Comparison of ENCODE assay signal across 12 cellular contexts in genomic region chr2:169735623-169736022, GRCh38. TPM values are rescaled to one million over a fixed set of nuclear protein-coding genes. Genes with fewer than 3 reads are reported as not detected.
A peak's percentile ranks its signal among the peaks of the same experiment; 100 is the strongest.
DNase-seq lines count a peak whose midpoint lies in the region; FAIRE-seq and TF ChIP-seq lines count a peak whose summit lies in the region.
"Had no signal": no experiment of that assay in that cellular context is flagged by ENCODE, and none has a peak within 500 bp of the region (broad histone marks: within the 10 kb centered on the region; RNA-seq: fewer than 3 reads in every experiment).

No MANE protein-coding gene starts in this region.

- H3K4me2 ChIP-seq in OCI-LY3 (ENCODE audit: low read length) (peak overlapping the region; percentile 71), endothelial cell of umbilical vein (ENCODE audit: insufficient read depth, low read length) (no peak overlapping the region)

- H3K27me3 ChIP-seq in OCI-LY3 (ENCODE audit: low read depth, low read length) (no peaks in the 10 kb centered on the region), endothelial cell of umbilical vein (ENCODE audit: control insufficient read depth in 2 of 2, insufficient read depth in 2 of 2, low read length in 2 of 2) (peaks cover 0 to 1% of the 10 kb centered on the region in 2 experiments), sigmoid colon (no peaks in the 10 kb centered on the region), colonic mucosa (no peaks in the 10 kb centered on the region)
- peaks cover 14% of the 10 kb centered on the region for H3K27me3 ChIP-seq in effector memory CD4-positive, alpha-beta T cell (replicated peaks; ENCODE audit: control insufficient read depth, insufficient read depth, low read length, poor library complexity, severe bottlenecking)

- H3K27ac ChIP-seq in OCI-LY3 (ENCODE audit: low read length) (no peak overlapping the region), endothelial cell of umbilical vein (ENCODE audit: insufficient read depth, low read depth, low read length) (no peak overlapping the region), sigmoid colon (peak overlapping the region in 3 of 4 donors; percentile 79 to 86 (median 82)), colonic mucosa (no peak overlapping the region)
- no peak overlapping the region for H3K27ac ChIP-seq in effector memory CD4-positive, alpha-beta T cell (ENCODE audit: insufficient read depth, low read length, poor library complexity, severe bottlenecking)
- H3K27ac ChIP-seq: spleen had no signal

- H3K36me3 ChIP-seq in OCI-LY3 (replicated peaks; ENCODE audit: low read depth, low read length) (peaks cover 18% of the 10 kb centered on the region), endothelial cell of umbilical vein (ENCODE audit: control insufficient read depth in 2 of 2, extremely low read depth in 1 of 2, insufficient read depth in 2 of 2, low read length in 2 of 2) (no peaks in the 10 kb centered on the region), sigmoid colon (no peaks in the 10 kb centered on the region), colonic mucosa (no peaks in the 10 kb centered on the region)
- no peaks in the 10 kb centered on the region for H3K36me3 ChIP-seq in effector memory CD4-positive, alpha-beta T cell (ENCODE audit: control insufficient read depth, insufficient read depth, low read length)
- H3K36me3 ChIP-seq: spleen had no signal

- H4K20me1 ChIP-seq in OCI-LY3 (ENCODE audit: insufficient read depth, low read length) (peaks cover 7% of the 10 kb centered on the region), endothelial cell of umbilical vein (replicated peaks; ENCODE audit: control insufficient read depth, extremely low read depth, insufficient read depth, low read length) (no peaks in the 10 kb centered on the region)

- H3K9ac ChIP-seq in OCI-LY3 (ENCODE audit: low read length), result no peak overlapping the region
- H3K9ac ChIP-seq in endothelial cell of umbilical vein (replicated peaks; ENCODE audit: extremely low read depth, insufficient read depth, low read length), result no peak overlapping the region
- no peak overlapping the region for H3K9ac ChIP-seq in colonic mucosa (ENCODE audit: low read depth in 2 of 2, low read length in 2 of 2)

- H3K9me1 ChIP-seq in endothelial cell of umbilical vein (replicated peaks; ENCODE audit: control insufficient read depth, extremely low read depth, insufficient read depth, low read length), result no peaks in the 10 kb centered on the region

- WGBS in sigmoid colon, 2 donors, result 84 to 90% methylated on average over 4 of the region's 4 CpGs

- CTCF ChIA-PET in activated naive CD4-positive, alpha-beta T cell treated with anti-CD3 and anti-CD28 coated beads for 36 hours (lab: Charles Lee), result no interaction called here
- CTCF ChIA-PET in endothelial cell of umbilical vein (lab: Charles Lee), result no interaction called here

- H3K4me3 Mint-ChIP-seq in activated naive CD4-positive, alpha-beta T cell treated with anti-CD3 and anti-CD28 coated beads, Interleukin-2, amount 50 U/mL, for 24 hours, result peak overlapping the region; percentile 55
- no peak overlapping the region for H3K4me3 Mint-ChIP-seq in activated naive CD4-positive, alpha-beta T cell treated with anti-CD3 and anti-CD28 coated beads for 36 hours

- FAIRE-seq in endothelial cell of umbilical vein (lab: Jason Lieb, UNC), result no peak

- H2AFZ ChIP-seq in OCI-LY3 (ENCODE audit: low read depth, low read length) (no peak overlapping the region), endothelial cell of umbilical vein (ENCODE audit: low read depth, low read length) (no peak overlapping the region)

- no peaks in the 10 kb centered on the region for H3K9me3 ChIP-seq in OCI-LY3 (ENCODE audit: insufficient read depth, low read length)
- no peaks in the 10 kb centered on the region for H3K9me3 ChIP-seq in endothelial cell of umbilical vein (replicated peaks; ENCODE audit: control insufficient read depth, insufficient read depth, low read length)
- H3K9me3 ChIP-seq in sigmoid colon, result no peaks in the 10 kb centered on the region
- H3K9me3 ChIP-seq in colonic mucosa, result no peaks in the 10 kb centered on the region
- no peaks in the 10 kb centered on the region for H3K9me3 ChIP-seq in effector memory CD4-positive, alpha-beta T cell (ENCODE audit: control insufficient read depth, low read length)
- H3K9me3 ChIP-seq: spleen had no signal

- DNase-seq in activated naive CD4-positive, alpha-beta T cell treated with anti-CD3 and anti-CD28 coated beads for 36 hours, result no peak
- DNase-seq in endothelial cell of umbilical vein (ENCODE audit: low read depth, low spot score) (no peak), sigmoid colon (no peak), colonic mucosa (no peak), GM20000 (ENCODE audit: low spot score) (no peak)
- DNase-seq in effector memory CD4-positive, alpha-beta T cell, result no peak
- DNase-seq: activated T-cell treated with anti-CD3 and anti-CD28 coated beads for 4 hours, GF-D8, spleen had no signal

- POLR2A ChIA-PET in endothelial cell of umbilical vein (lab: Charles Lee), result no interaction called here

- H3K27ac Mint-ChIP-seq in activated naive CD4-positive, alpha-beta T cell treated with anti-CD3 and anti-CD28 coated beads, Interleukin-2, amount 50 U/mL, for 24 hours, result no peak overlapping the region
- H3K27ac Mint-ChIP-seq in activated naive CD4-positive, alpha-beta T cell treated with anti-CD3 and anti-CD28 coated beads for 36 hours, result no peak overlapping the region

- H3K4me3 ChIP-seq in OCI-LY3 (ENCODE audit: low read length) (peak overlapping the region; percentile 97; the same call in 1 of the 2 replicates), endothelial cell of umbilical vein (replicated peaks in 1 of 3; ENCODE audit: insufficient read depth in 1 of 3, low read depth in 1 of 3, low read length in 3 of 3) (no peak overlapping the region), sigmoid colon (peak overlapping the region in 3 of 4 donors; percentile 70 to 75 (median 74)), colonic mucosa (no peak overlapping the region)
- no peak overlapping the region for H3K4me3 ChIP-seq in effector memory CD4-positive, alpha-beta T cell (ENCODE audit: insufficient read depth, low read depth, low read length, poor library complexity, severe bottlenecking)

- TF ChIP-seq CTCF in OCI-LY3 (IDR thresholded peaks at IDR 0.05; ENCODE audit: low read depth, low read length) (no peak), endothelial cell of umbilical vein (IDR thresholded peaks at IDR 0.05; ENCODE audit: extremely low read depth in 1 of 2, insufficient read depth in 1 of 2, low read depth in 1 of 2, low read length in 2 of 2) (no peak), sigmoid colon (IDR thresholded peaks at IDR 0.05) (no peak), colonic mucosa (IDR thresholded peaks at IDR 0.05) (no peak), GM20000 (IDR thresholded peaks at IDR 0.05; ENCODE audit: extremely low read depth, missing control alignments) (no peak)

- H3K4me1 ChIP-seq in OCI-LY3 (ENCODE audit: low read length) (peaks cover 29% of the 10 kb centered on the region), endothelial cell of umbilical vein (ENCODE audit: control insufficient read depth, extremely low read depth, insufficient read depth, low read length) (peaks cover 11% of the 10 kb centered on the region), sigmoid colon (peaks cover 0 to 54% (median 43%) of the 10 kb centered on the region in 4 donors), colonic mucosa (no peaks in the 10 kb centered on the region)
- peaks cover 12% of the 10 kb centered on the region for H3K4me1 ChIP-seq in effector memory CD4-positive, alpha-beta T cell (ENCODE audit: control insufficient read depth, insufficient read depth, low read length, poor library complexity, severe bottlenecking)

- no peak for TF ChIP-seq POLR2A in endothelial cell of umbilical vein (IDR thresholded peaks at IDR 0.05; ENCODE audit: low read depth, low read length)
- no peak for TF ChIP-seq POLR2A in sigmoid colon (IDR thresholded peaks at IDR 0.05)

- no peaks in the 10 kb centered on the region for H3K36me3 Mint-ChIP-seq in activated naive CD4-positive, alpha-beta T cell treated with anti-CD3 and anti-CD28 coated beads, Interleukin-2, amount 50 U/mL, for 24 hours
- H3K36me3 Mint-ChIP-seq in activated naive CD4-positive, alpha-beta T cell treated with anti-CD3 and anti-CD28 coated beads for 36 hours (ENCODE audit: low read depth), result no peaks in the 10 kb centered on the region

- H3K4me1 Mint-ChIP-seq in activated naive CD4-positive, alpha-beta T cell treated with anti-CD3 and anti-CD28 coated beads, Interleukin-2, amount 50 U/mL, for 24 hours, result peaks cover 8% of the 10 kb centered on the region
- peaks cover 7% of the 10 kb centered on the region for H3K4me1 Mint-ChIP-seq in activated naive CD4-positive, alpha-beta T cell treated with anti-CD3 and anti-CD28 coated beads for 36 hours (ENCODE audit: low read depth)

- intact Hi-C loops in activated naive CD4-positive, alpha-beta T cell treated with anti-CD3 and anti-CD28 coated beads for 36 hours (cut with micrococcal nuclease), result no loop called here
- intact Hi-C loops in endothelial cell of umbilical vein (cut with micrococcal nuclease) (no loop called here), sigmoid colon (cut with DNase I) (loop anchor here (2.0 kb wide), 1 partner anchor 151 kb away; the partner anchor contains the start of gene PPIG), colonic mucosa (cut with DNase I) (no loop called here)

- TSS peak; percentile 37 for BruUV-seq in endothelial cell of umbilical vein (replicated peaks; lab: Mats Ljungman, UMichigan)

- H3K9me3 Mint-ChIP-seq in activated naive CD4-positive, alpha-beta T cell treated with anti-CD3 and anti-CD28 coated beads, Interleukin-2, amount 50 U/mL, for 24 hours, result no peaks in the 10 kb centered on the region
- no peaks in the 10 kb centered on the region for H3K9me3 Mint-ChIP-seq in activated naive CD4-positive, alpha-beta T cell treated with anti-CD3 and anti-CD28 coated beads for 36 hours

- no peak for TF ChIP-seq EP300 in sigmoid colon (IDR thresholded peaks at IDR 0.05)

- peaks cover 55% of the 10 kb centered on the region for H3K79me2 ChIP-seq in OCI-LY3 (ENCODE audit: low read length)
- H3K79me2 ChIP-seq in endothelial cell of umbilical vein (ENCODE audit: control insufficient read depth, insufficient read depth, low read length), result no peaks in the 10 kb centered on the region

- H3K27me3 Mint-ChIP-seq in activated naive CD4-positive, alpha-beta T cell treated with anti-CD3 and anti-CD28 coated beads, Interleukin-2, amount 50 U/mL, for 24 hours, result peaks cover 32% of the 10 kb centered on the region
- H3K27me3 Mint-ChIP-seq in activated naive CD4-positive, alpha-beta T cell treated with anti-CD3 and anti-CD28 coated beads for 36 hours (ENCODE audit: low read depth), result peaks cover 37% of the 10 kb centered on the region

- dilution Hi-C loops in endothelial cell of umbilical vein (cut with MboI; ENCODE audit: extremely low pct_ligation_motif_present, low sequenced_read_pairs), result no loop called here

RNA-seq across cellular contexts. Expression of gene KLHL23, which starts 2.0 kb away (rescaled TPM):
- 1 to 10 TPM; 2.7 to 3.0 TPM for total RNA-seq in activated naive CD4-positive, alpha-beta T cell treated with anti-CD3 and anti-CD28 coated beads for 36 hours
- total RNA-seq in endothelial cell of umbilical vein (11.2 and 13.4 TPM in 2 replicates), sigmoid colon (10 to 100 TPM; 59.5 to 66.0 (median 64.4) TPM), colonic mucosa (10 to 100 TPM in 1 of 2 donors, 1 to 10 TPM in 1; 7.1 to 15.6 TPM)
- polyA plus RNA-seq in endothelial cell of umbilical vein (4.0 and 4.4 TPM in 2 replicates), sigmoid colon (1 to 10 TPM; 4.1 to 4.8 (median 4.6) TPM)
- 5.1 and 6.1 TPM in 2 replicates for polyA plus RNA-seq in endothelial cell of umbilical vein (2011; cell fraction: cytosol; rRNA removed)
- 6.1 and 7.7 TPM in 2 replicates for polyA plus RNA-seq in endothelial cell of umbilical vein (2011; cell fraction: nucleus; rRNA removed)
- polyA plus RNA-seq in endothelial cell of umbilical vein (2012), result 8.2 and 10.4 TPM in 2 replicates
- polyA minus RNA-seq in endothelial cell of umbilical vein, result 13.0 and 19.4 TPM in 2 replicates
- polyA minus RNA-seq in endothelial cell of umbilical vein (2011; cell fraction: cytosol; rRNA and poly(A)+ RNA removed), result 11.7 TPM
- polyA minus RNA-seq in endothelial cell of umbilical vein (2011; cell fraction: nucleus; rRNA and poly(A)+ RNA removed), result 15.9 and 16.4 TPM in 2 replicates

RNA-seq across cellular contexts. Expression of gene PHOSPHO2, which starts 41.4 kb away (rescaled TPM):
- 1 to 10 TPM; 1.2 TPM for total RNA-seq in activated naive CD4-positive, alpha-beta T cell treated with anti-CD3 and anti-CD28 coated beads for 36 hours
- total RNA-seq in endothelial cell of umbilical vein, result 2.7 TPM in 2 replicates
- polyA plus RNA-seq in endothelial cell of umbilical vein, result 0.45 and 0.69 TPM in 2 replicates
- 1.0 and 1.1 TPM in 2 replicates for polyA plus RNA-seq in endothelial cell of umbilical vein (2011; cell fraction: cytosol; rRNA removed)
- polyA plus RNA-seq in endothelial cell of umbilical vein (2011; cell fraction: nucleus; rRNA removed), result 2.1 and 2.6 TPM in 2 replicates
- 1.6 and 2.1 TPM in 2 replicates for polyA plus RNA-seq in endothelial cell of umbilical vein (2012)
- 0.55 and 0.66 TPM in 2 replicates for polyA minus RNA-seq in endothelial cell of umbilical vein
- 3.1 TPM for polyA minus RNA-seq in endothelial cell of umbilical vein (2011; cell fraction: cytosol; rRNA and poly(A)+ RNA removed)
- 2.6 and 3.1 TPM in 2 replicates for polyA minus RNA-seq in endothelial cell of umbilical vein (2011; cell fraction: nucleus; rRNA and poly(A)+ RNA removed)
- total RNA-seq in sigmoid colon, result 10 to 100 TPM in 2 of 4 donors, 1 to 10 TPM in 2; 5.8 to 19.9 (median 14.3) TPM
- 10 to 100 TPM in 1 of 3 donors, 1 to 10 TPM in 2; 3.8 to 15.3 (median 6.6) TPM for polyA plus RNA-seq in sigmoid colon
- 1 to 10 TPM; 5.3 to 7.0 TPM for total RNA-seq in colonic mucosa

RNA-seq across cellular contexts. Expression of gene CFAP210, which starts 41.4 kb away (rescaled TPM):
- total RNA-seq in activated naive CD4-positive, alpha-beta T cell treated with anti-CD3 and anti-CD28 coated beads for 36 hours, result not detected
- total RNA-seq in endothelial cell of umbilical vein, result not detected in 2 replicates
- not detected in 2 replicates for polyA plus RNA-seq in endothelial cell of umbilical vein
- polyA plus RNA-seq in endothelial cell of umbilical vein (2011; cell fraction: cytosol; rRNA removed), result not detected in 2 replicates
- polyA plus RNA-seq in endothelial cell of umbilical vein (2011; cell fraction: nucleus; rRNA removed), result not detected in 2 replicates
- not detected in 2 replicates for polyA plus RNA-seq in endothelial cell of umbilical vein (2012)
- polyA minus RNA-seq in endothelial cell of umbilical vein, result not detected in 2 replicates
- polyA minus RNA-seq in endothelial cell of umbilical vein (2011; cell fraction: cytosol; rRNA and poly(A)+ RNA removed), result not detected
- polyA minus RNA-seq in endothelial cell of umbilical vein (2011; cell fraction: nucleus; rRNA and poly(A)+ RNA removed), result not detected in 2 replicates
- total RNA-seq in sigmoid colon, result not detected
- polyA plus RNA-seq in sigmoid colon, result under 1 TPM in 1 of 3 donors, not detected in 2; 0.04 TPM
- not detected for total RNA-seq in colonic mucosa
- total RNA-seq: epithelial cell of proximal tubule, spleen had no signal

Comparison
In these comparisons a context has a peak if more than half of its experiments do, and no peak if none do; other contexts are left out.
1. H3K27ac ChIP-seq: peak in sigmoid colon (3 of 4); none in OCI-LY3 (single experiment), endothelial cell of umbilical vein (single experiment), colonic mucosa (single experiment) and effector memory CD4-positive, alpha-beta T cell (single experiment).
2. H3K4me3 ChIP-seq: peak in OCI-LY3 (single experiment) and sigmoid colon (3 of 4); none in endothelial cell of umbilical vein (0 of 3), colonic mucosa (single experiment) and effector memory CD4-positive, alpha-beta T cell (single experiment).